Comparison of ENCODE assay signal across 9 cellular contexts in the genomic region with DNA sequence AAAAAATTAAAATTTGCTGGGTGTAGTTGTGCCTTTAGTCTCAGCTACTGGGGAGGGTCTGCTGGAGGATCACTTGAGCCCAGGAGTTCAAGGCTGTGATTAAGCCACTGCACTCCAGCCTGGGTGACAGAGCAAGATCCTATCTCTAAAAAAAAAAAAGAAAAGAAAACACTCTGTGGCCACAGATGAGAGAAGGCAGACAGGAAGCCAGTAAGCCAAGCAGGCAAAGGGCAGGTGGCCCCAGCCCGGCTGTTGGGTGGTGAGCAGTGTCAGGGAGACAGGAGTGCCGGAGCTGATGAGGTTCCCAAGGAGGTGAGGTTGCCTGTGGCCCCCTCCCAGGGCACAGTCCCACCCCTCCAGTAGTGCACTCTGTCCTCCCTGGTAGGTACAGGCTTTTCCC. TPM values are rescaled to one million over a fixed set of nuclear protein-coding genes. Genes with fewer than 3 reads are reported as not detected.
DNase-seq lines count a peak whose midpoint lies in the region; ATAC-seq, FAIRE-seq and TF ChIP-seq lines count a peak whose summit lies in the region.
"Not testable (repeated sequence)": the region's sequence is repeated elsewhere in the genome, so short reads cannot be mapped to it uniquely, and the experiment has no call there.
"Had no signal": no experiment of that assay in that cellular context is flagged by ENCODE, and none has a peak within 500 bp of the region (broad histone marks: within the 10 kb centered on the region; RNA-seq: fewer than 3 reads in every experiment).

No MANE protein-coding gene starts in this region.

- H3K27ac Mint-ChIP-seq in T-helper 2 cell treated with Interferon-gamma antibody and Interleukin-4, amounts not matched to agents 5 μg/mL and 100 μg/mL, for 36 hours: peak overlapping the region; percentile 60
- peak overlapping the region; percentile 18 for H3K27ac Mint-ChIP-seq in activated CD4-positive, alpha-beta memory T cell treated with anti-CD3 and anti-CD28 coated beads for 36 hours
- H3K27ac Mint-ChIP-seq in stimulated activated naive B cell treated with anti-CD40 and anti-IgM and Interleukin-4, amounts not matched to agents 10 μg/mL and 1 μg/mL and 100 μg/mL, for 72 hours: peak overlapping the region; percentile 76

- not testable (repeated sequence) for TF ChIP-seq RAD21 in HepG2 (CRISPR knock-in tag; IDR thresholded peaks at IDR 0.05)

- not testable (repeated sequence) for H3K27me3 Mint-ChIP-seq in T-helper 2 cell treated with Interferon-gamma antibody and Interleukin-4, amounts not matched to agents 5 μg/mL and 100 μg/mL, for 36 hours (ENCODE audit: low read depth); activated CD4-positive, alpha-beta memory T cell treated with anti-CD3 and anti-CD28 coated beads for 36 hours; stimulated activated naive B cell treated with anti-CD40 and anti-IgM and Interleukin-4, amounts not matched to agents 10 μg/mL and 1 μg/mL and 100 μg/mL, for 72 hours

- not testable (repeated sequence) for H3K36me3 ChIP-seq in HepG2 (replicated peaks in 1 of 2; ENCODE audit: control insufficient read depth in 1 of 2, insufficient read depth in 2 of 2, low read length in 2 of 2)

- WGBS in HepG2 (ENCODE audit: low lambda C conversion rate): 15% methylated on average over 2 of the region's 2 CpGs

- not testable (repeated sequence) for TF ChIP-seq EP300 in HepG2 (IDR thresholded peaks at IDR 0.05; ENCODE audit: low read depth in 2 of 2, low read length in 2 of 2); HepG2 (CRISPR knock-in tag; IDR thresholded peaks at IDR 0.05; ENCODE audit: borderline replicate concordance)

- POLR2A ChIA-PET in activated CD4-positive, alpha-beta memory T cell treated with anti-CD3 and anti-CD28 coated beads for 36 hours (lab: Charles Lee); HepG2 (lab: Yijun Ruan, JAX): not testable (repeated sequence)

- H3K4me3 ChIP-seq in HepG2 (replicated peaks in 1 of 3; ENCODE audit: insufficient read depth in 1 of 3, low read depth in 2 of 3, low read length in 3 of 3): not testable (repeated sequence)

- not testable (repeated sequence) for H3K79me2 ChIP-seq in HepG2 (ENCODE audit: insufficient read depth, low read length)

- DNase-seq in DMS53 (lab: John Stamatoyannopoulos, UW) (peak; percentile 21), KBM-7 (peak; percentile 66), OCI-M1 (lab: John Stamatoyannopoulos, UW) (peak; percentile 71), activated gamma-delta T cell treated with Interleukin-2 at 50 U/mL for 16 hours (peak; percentile 22), HepG2 (ENCODE audit: low spot score) (peak; percentile 41)
- DNase-seq in T-helper 2 cell treated with Interferon-gamma antibody and Interleukin-4, amounts not matched to agents 5 μg/mL and 100 μg/mL, for 36 hours (ENCODE audit: low spot score); activated CD4-positive, alpha-beta memory T cell treated with anti-CD3 and anti-CD28 coated beads for 36 hours; stimulated activated naive B cell treated with anti-CD40 and anti-IgM and Interleukin-4, amounts not matched to agents 10 μg/mL and 1 μg/mL and 100 μg/mL, for 72 hours: not testable (repeated sequence)

- intact Hi-C loops in activated CD4-positive, alpha-beta memory T cell treated with anti-CD3 and anti-CD28 coated beads for 36 hours (cut with micrococcal nuclease); HepG2 (cut with micrococcal nuclease; ENCODE audit: unreplicated experiment): not testable (repeated sequence)

- not testable (repeated sequence) for BruUV-seq in HepG2 (replicated peaks; lab: Mats Ljungman, UMichigan)

- H3K36me3 Mint-ChIP-seq in T-helper 2 cell treated with Interferon-gamma antibody and Interleukin-4, amounts not matched to agents 5 μg/mL and 100 μg/mL, for 36 hours (ENCODE audit: low read depth); activated CD4-positive, alpha-beta memory T cell treated with anti-CD3 and anti-CD28 coated beads for 36 hours: not testable (repeated sequence)
- H3K36me3 Mint-ChIP-seq in stimulated activated naive B cell treated with anti-CD40 and anti-IgM and Interleukin-4, amounts not matched to agents 10 μg/mL and 1 μg/mL and 100 μg/mL, for 72 hours: peaks cover 1 to 11% of the 10 kb centered on the region in 2 donors

- H3K4me1 ChIP-seq in HepG2 (ENCODE audit: insufficient read depth, low read length): peaks cover 14% of the 10 kb centered on the region

- in situ Hi-C loops in KBM-7 (cut with MboI; ENCODE audit: low pct_unique_long_range_greater_than_20kb, low sequenced_read_pairs); HepG2 (cut with HindIII; ENCODE audit: extremely low pct_ligation_motif_present, low pct_unique_long_range_greater_than_20kb): not testable (repeated sequence)

- not testable (repeated sequence) for ATAC-seq in HepG2; stimulated activated naive B cell treated with anti-CD40 and anti-IgM and Interleukin-4, amounts not matched to agents 10 μg/mL and 1 μg/mL and 100 μg/mL, for 72 hours (replicated peaks)

- not testable (repeated sequence) for TF ChIP-seq CTCF in HepG2 (CRISPR knock-in tag; IDR thresholded peaks at IDR 0.05)

- TF ChIP-seq POLR2A in HepG2 (IDR thresholded peaks at IDR 0.05; ENCODE audit: insufficient read depth in 1 of 2, low read depth in 2 of 2, low read length in 2 of 2): not testable (repeated sequence)

- H3K9ac ChIP-seq in HepG2 (ENCODE audit: insufficient read depth, low read depth, low read length): not testable (repeated sequence)

- not testable (repeated sequence) for H3K4me2 ChIP-seq in HepG2 (ENCODE audit: low read depth, low read length)

- FAIRE-seq in HepG2 (lab: Jason Lieb, UNC): not testable (repeated sequence)

- not testable (repeated sequence) for H3K27ac ChIP-seq in HepG2 (ENCODE audit: extremely low read length, insufficient read depth, low read length)

- H3K9me3 ChIP-seq in HepG2 (ENCODE audit: low read length): not testable (repeated sequence)

- H3K4me1 Mint-ChIP-seq in T-helper 2 cell treated with Interferon-gamma antibody and Interleukin-4, amounts not matched to agents 5 μg/mL and 100 μg/mL, for 36 hours (ENCODE audit: low read depth); activated CD4-positive, alpha-beta memory T cell treated with anti-CD3 and anti-CD28 coated beads for 36 hours (ENCODE audit: low read depth); stimulated activated naive B cell treated with anti-CD40 and anti-IgM and Interleukin-4, amounts not matched to agents 10 μg/mL and 1 μg/mL and 100 μg/mL, for 72 hours: not testable (repeated sequence)

- H2AFZ ChIP-seq in HepG2 (ENCODE audit: low read length): not testable (repeated sequence)

- CTCF ChIA-PET in activated CD4-positive, alpha-beta memory T cell treated with anti-CD3 and anti-CD28 coated beads for 36 hours (lab: Charles Lee); HepG2 (lab: Yijun Ruan, JAX; ENCODE audit: low intra/inter-chr PET ratio, low total read pairs): not testable (repeated sequence)

- H3K27me3 ChIP-seq in HepG2 (ENCODE audit: control insufficient read depth in 1 of 2, insufficient read depth in 2 of 2, low read length in 2 of 2): not testable (repeated sequence)

- H3K9me3 Mint-ChIP-seq in T-helper 2 cell treated with Interferon-gamma antibody and Interleukin-4, amounts not matched to agents 5 μg/mL and 100 μg/mL, for 36 hours; activated CD4-positive, alpha-beta memory T cell treated with anti-CD3 and anti-CD28 coated beads for 36 hours; stimulated activated naive B cell treated with anti-CD40 and anti-IgM and Interleukin-4, amounts not matched to agents 10 μg/mL and 1 μg/mL and 100 μg/mL, for 72 hours: not testable (repeated sequence)

- H4K20me1 ChIP-seq in HepG2 (ENCODE audit: insufficient read depth, low read length): not testable (repeated sequence)

- H3K4me3 Mint-ChIP-seq in T-helper 2 cell treated with Interferon-gamma antibody and Interleukin-4, amounts not matched to agents 5 μg/mL and 100 μg/mL, for 36 hours; activated CD4-positive, alpha-beta memory T cell treated with anti-CD3 and anti-CD28 coated beads for 36 hours; stimulated activated naive B cell treated with anti-CD40 and anti-IgM and Interleukin-4, amounts not matched to agents 10 μg/mL and 1 μg/mL and 100 μg/mL, for 72 hours: not testable (repeated sequence)

RNA-seq across cellular contexts. Expression of a gene that starts 19.6 kb away (rescaled TPM):
- total RNA-seq in activated CD4-positive, alpha-beta memory T cell treated with anti-CD3 and anti-CD28 coated beads for 36 hours: 10 to 100 TPM; 39.5 to 41.5 TPM
- 11.6 and 29.9 TPM in 2 replicates for total RNA-seq in HepG2 (2016; rRNA removed; fragmentation: Illumina TruSeq; extraction: Trizol)
- total RNA-seq in HepG2 (2016; cell fraction: cytosol; rRNA removed; fragmentation: Illumina TruSeq; extraction: Trizol; ENCODE audit: low read depth): 6.9 and 7.0 TPM in 2 replicates
- 14.5 and 27.5 TPM in 2 replicates for total RNA-seq in HepG2 (2016; cell fraction: insoluble cytoplasmic fraction; rRNA removed; fragmentation: Illumina TruSeq; extraction: Trizol)
- 8.2 and 14.5 TPM in 2 replicates for total RNA-seq in HepG2 (2016; cell fraction: membrane; rRNA removed; fragmentation: Illumina TruSeq; extraction: Trizol)
- total RNA-seq in HepG2 (2016; cell fraction: nucleus; rRNA removed; fragmentation: Illumina TruSeq; extraction: Trizol): 30.4 and 31.0 TPM in 2 replicates
- 103 and 150 TPM in 2 replicates for polyA plus RNA-seq in HepG2 (2011; rRNA removed)
- 81.5 and 120 TPM in 2 replicates for polyA plus RNA-seq in HepG2 (2011; cell fraction: cytosol; rRNA removed)
- polyA plus RNA-seq in HepG2 (2011; cell fraction: nucleus; rRNA removed): 371 and 443 TPM in 2 replicates
- polyA plus RNA-seq in HepG2 (2012): 45.9 and 52.6 TPM in 2 replicates
- 8.9 and 10.2 TPM in 2 replicates for polyA plus RNA-seq in HepG2 (2016; cell fraction: cytosol; fragmentation: Illumina TruSeq; extraction: Trizol; ENCODE audit: low read depth)
- 15.2 and 17.2 TPM in 2 replicates for polyA plus RNA-seq in HepG2 (2016; cell fraction: insoluble cytoplasmic fraction; fragmentation: Illumina TruSeq; extraction: Trizol; ENCODE audit: low read depth)
- polyA plus RNA-seq in HepG2 (2016; cell fraction: membrane; fragmentation: Illumina TruSeq; extraction: Trizol; ENCODE audit: low read depth): 11.3 and 13.6 TPM in 2 replicates
- polyA plus RNA-seq in HepG2 (2016; cell fraction: nucleus; fragmentation: Illumina TruSeq; extraction: Trizol; ENCODE audit: insufficient read depth, low read depth): 74.0 and 82.3 TPM in 2 replicates
- 7.2 and 119 TPM in 2 replicates for polyA minus RNA-seq in HepG2 (2011; rRNA and poly(A)+ RNA removed; ENCODE audit: low replicate concordance)
- polyA minus RNA-seq in HepG2 (2011; cell fraction: cytosol; rRNA and poly(A)+ RNA removed): 46.0 and 49.6 TPM in 2 replicates
- 35.4 and 41.2 TPM in 2 replicates for polyA minus RNA-seq in HepG2 (2011; cell fraction: nucleus; rRNA and poly(A)+ RNA removed)

RNA-seq across cellular contexts. Expression of a gene that starts 29.7 kb away (rescaled TPM):
- total RNA-seq in activated CD4-positive, alpha-beta memory T cell treated with anti-CD3 and anti-CD28 coated beads for 36 hours: 1 to 10 TPM; 1.1 to 1.2 TPM
- 5.7 and 11.8 TPM in 2 replicates for total RNA-seq in HepG2 (2016; rRNA removed; fragmentation: Illumina TruSeq; extraction: Trizol)
- total RNA-seq in HepG2 (2016; cell fraction: cytosol; rRNA removed; fragmentation: Illumina TruSeq; extraction: Trizol; ENCODE audit: low read depth): 14.2 and 14.4 TPM in 2 replicates
- total RNA-seq in HepG2 (2016; cell fraction: insoluble cytoplasmic fraction; rRNA removed; fragmentation: Illumina TruSeq; extraction: Trizol): 5.6 and 12.5 TPM in 2 replicates
- 14.8 and 16.4 TPM in 2 replicates for total RNA-seq in HepG2 (2016; cell fraction: membrane; rRNA removed; fragmentation: Illumina TruSeq; extraction: Trizol)
- 10.7 and 13.7 TPM in 2 replicates for total RNA-seq in HepG2 (2016; cell fraction: nucleus; rRNA removed; fragmentation: Illumina TruSeq; extraction: Trizol)
- polyA plus RNA-seq in HepG2 (2011; rRNA removed): 34.8 and 48.8 TPM in 2 replicates
- 18.6 and 35.0 TPM in 2 replicates for polyA plus RNA-seq in HepG2 (2011; cell fraction: cytosol; rRNA removed)
- 225 and 265 TPM in 2 replicates for polyA plus RNA-seq in HepG2 (2011; cell fraction: nucleus; rRNA removed)
- 19.0 and 24.1 TPM in 2 replicates for polyA plus RNA-seq in HepG2 (2012)
- 15.3 and 17.1 TPM in 2 replicates for polyA plus RNA-seq in HepG2 (2016; cell fraction: cytosol; fragmentation: Illumina TruSeq; extraction: Trizol; ENCODE audit: low read depth)
- 8.8 and 9.2 TPM in 2 replicates for polyA plus RNA-seq in HepG2 (2016; cell fraction: insoluble cytoplasmic fraction; fragmentation: Illumina TruSeq; extraction: Trizol; ENCODE audit: low read depth)
- polyA plus RNA-seq in HepG2 (2016; cell fraction: membrane; fragmentation: Illumina TruSeq; extraction: Trizol; ENCODE audit: low read depth): 17.8 and 17.9 TPM in 2 replicates
- polyA plus RNA-seq in HepG2 (2016; cell fraction: nucleus; fragmentation: Illumina TruSeq; extraction: Trizol; ENCODE audit: insufficient read depth, low read depth): 32.8 and 35.7 TPM in 2 replicates
- polyA minus RNA-seq in HepG2 (2011; rRNA and poly(A)+ RNA removed; ENCODE audit: low replicate concordance): 24.5 TPM in 1 of 2 replicates, not detected in the other
- polyA minus RNA-seq in HepG2 (2011; cell fraction: cytosol; rRNA and poly(A)+ RNA removed): 5.7 and 8.9 TPM in 2 replicates
- polyA minus RNA-seq in HepG2 (2011; cell fraction: nucleus; rRNA and poly(A)+ RNA removed): 13.3 and 13.4 TPM in 2 replicates
- polyA plus RNA-seq: CD8-positive, alpha-beta memory T cell had no signal

Comparison
In these comparisons a context has a peak if more than half of its experiments do, and no peak if none do; other contexts are left out.
1. H3K27ac Mint-ChIP-seq: peak in every context shown above with its lines; median percentile 76 in stimulated activated naive B cell treated with anti-CD40 and anti-IgM and Interleukin-4, amounts not matched to agents 10 μg/mL and 1 μg/mL and 100 μg/mL, for 72 hours; 60 in T-helper 2 cell treated with Interferon-gamma antibody and Interleukin-4, amounts not matched to agents 5 μg/mL and 100 μg/mL, for 36 hours; 18 in activated CD4-positive, alpha-beta memory T cell treated with anti-CD3 and anti-CD28 coated beads for 36 hours.